8 cellular contexts compared by ENCODE assay signal in genomic region chr6:158870418-158870957, GRCh38. TPM values are rescaled to one million over a fixed set of nuclear protein-coding genes. Genes with fewer than 3 reads are reported as not detected.
DNase-seq lines count a peak whose midpoint lies in the region; FAIRE-seq and TF ChIP-seq lines count a peak whose summit lies in the region.

No MANE protein-coding gene starts in this region.

- H3K27me3 ChIP-seq in GM23248 (replicated peaks; ENCODE audit: insufficient read depth) (no peaks in the 10 kb centered on the region), WERI-Rb-1 (ENCODE audit: insufficient read depth, low read depth, severe bottlenecking) (no peaks in the 10 kb centered on the region)

- H3K4me1 Mint-ChIP-seq in CD14-positive monocyte, result peaks cover 29% of the 10 kb centered on the region
- peaks cover 38 to 40% of the 10 kb centered on the region in 2 donors for H3K4me1 Mint-ChIP-seq in immature natural killer cell
- H3K4me1 Mint-ChIP-seq in type B pancreatic cell (ENCODE audit: unreplicated experiment), result peaks cover 21% of the 10 kb centered on the region

- in situ Hi-C loops in GM23248 (cut with MboI), result no loop called here

- H3K4me3 Mint-ChIP-seq in CD14-positive monocyte (peak overlapping the region; percentile 82 to 94), immature natural killer cell (peak overlapping the region; percentile 86 to 99 (median 92)), type B pancreatic cell (peak overlapping the region; percentile 93)

- no peaks in the 10 kb centered on the region for H3K36me3 ChIP-seq in GM23248 (ENCODE audit: low read depth)
- no peaks in the 10 kb centered on the region for H3K36me3 ChIP-seq in WERI-Rb-1

- intact Hi-C loops in CD14-positive monocyte (cut with micrococcal nuclease), result loop anchor here (2.0 to 10.0 kb wide), 3 partner anchors 52 to 124 kb away; partner anchors contain the start of gene EZR (in 2 of the 2)

- H3K27ac Mint-ChIP-seq in CD14-positive monocyte (peak overlapping the region; percentile 98 to 100 (median 98)), immature natural killer cell (peak overlapping the region; percentile 96 to 99 (median 99)), type B pancreatic cell (peak overlapping the region; percentile 100)

- H3K79me2 ChIP-seq in GM23248 (ENCODE audit: insufficient read depth), result no peaks in the 10 kb centered on the region

- H3K9me3 ChIP-seq in GM23248 (ENCODE audit: low read depth) (no peaks in the 10 kb centered on the region), WERI-Rb-1 (ENCODE audit: severe bottlenecking) (peaks cover 9% of the 10 kb centered on the region)

- TF ChIP-seq CTCF in CD14-positive monocyte (IDR thresholded peaks at IDR 0.05) (no peak), WERI-Rb-1 (IDR thresholded peaks at IDR 0.05; ENCODE audit: low read depth, low read length) (no peak), type B pancreatic cell (conservative IDR thresholded peaks at IDR 0.05) (no peak)

- peaks cover 0 to 4% of the 10 kb centered on the region in 2 donors for H3K36me3 Mint-ChIP-seq in CD14-positive monocyte
- no peaks in the 10 kb centered on the region for H3K36me3 Mint-ChIP-seq in immature natural killer cell
- H3K36me3 Mint-ChIP-seq in type B pancreatic cell, result no peaks in the 10 kb centered on the region

- DNase-seq in CD14-positive monocyte (ENCODE audit: low spot score) (no peak), GM23248 (no peak), WERI-Rb-1 (no peak), immature natural killer cell (no peak), type B pancreatic cell (ENCODE audit: extremely low spot score, unreplicated experiment) (no peak), frontal cortex (ENCODE audit: low spot score in 2 of 2) (no peak), NCI-H446 treated with DMSO at 0.1 percent for 48 hours (lab: John Stamatoyannopoulos, UW) (no peak), NOMO-1 treated with dmso at 0.1 percent for 144 hours (lab: John Stamatoyannopoulos, UW; ENCODE audit: unreplicated experiment) (no peak)

- H3F3A ChIP-seq in GM23248 (ENCODE audit: insufficient read depth), result 0 out of 2 replicates have a peak, but pooled peaks cover 5% of the 10 kb centered on the region

- H3K4me2 ChIP-seq in GM23248 (ENCODE audit: unreplicated experiment), result peak overlapping the region; percentile 55

- peak overlapping the region; percentile 23 for H3K27ac ChIP-seq in GM23248
- peak overlapping the region; percentile 98 for H3K27ac ChIP-seq in WERI-Rb-1

- H3K27me3 Mint-ChIP-seq in CD14-positive monocyte (ENCODE audit: low read depth in 3 of 3), result peaks cover 10 to 15% (median 15%) of the 10 kb centered on the region in 3 donors
- peaks cover 19 to 22% (median 21%) of the 10 kb centered on the region in 3 donors for H3K27me3 Mint-ChIP-seq in immature natural killer cell (ENCODE audit: low read depth in 3 of 3)
- peaks cover 4% of the 10 kb centered on the region for H3K27me3 Mint-ChIP-seq in type B pancreatic cell

- no peaks in the 10 kb centered on the region for H4K20me1 ChIP-seq in GM23248 (ENCODE audit: insufficient read depth)

- no peaks in the 10 kb centered on the region for H3K9me2 ChIP-seq in GM23248 (ENCODE audit: insufficient read depth)

- peak overlapping the region; percentile 59 for H3K4me3 ChIP-seq in GM23248
- peak overlapping the region; percentile 56 for H3K4me3 ChIP-seq in WERI-Rb-1 (ENCODE audit: low read depth, low read length)

- peak overlapping the region; percentile 76 for H2AFZ ChIP-seq in GM23248

- 90 to 99% methylated on average over 8 to 11 of the region's 11 CpGs for WGBS in GM23248 (ENCODE audit: low coverage in 1 of 2, low lambda C conversion rate in 2 of 2, missing lambda C conversion rate in 2 of 2), 2 experiments

- H3K4me1 ChIP-seq in GM23248 (ENCODE audit: insufficient read depth), result no peaks in the 10 kb centered on the region

- H3K9ac ChIP-seq in GM23248, result peak overlapping the region; percentile 65

- FAIRE-seq in frontal cortex (lab: Jason Lieb, UNC), result no peak

- H3K9me3 Mint-ChIP-seq in CD14-positive monocyte (peaks cover 2 to 7% (median 5%) of the 10 kb centered on the region in 7 donors), immature natural killer cell (peaks cover 0 to 2% (median 0%) of the 10 kb centered on the region in 6 donors), type B pancreatic cell (peaks cover 12% of the 10 kb centered on the region)

RNA-seq across cellular contexts. Expression of gene EZR, which starts 51.3 kb away (rescaled TPM):
- polyA plus RNA-seq in CD14-positive monocyte, result 10 to 100 TPM; 86.3 to 95.8 TPM
- 52.4 and 59.4 TPM in 2 replicates for total RNA-seq in GM23248 (2014; rRNA removed; shearing (Covaris generic))
- polyA plus RNA-seq in GM23248 (2016; fragmentation: Nextera tagmentation; extraction: Ambion mirVana), result 65.2 and 66.8 TPM in 2 replicates
- 100 to 1,000 TPM; 129 to 153 (median 139) TPM for polyA plus RNA-seq in immature natural killer cell
- total RNA-seq in type B pancreatic cell (ENCODE audit: low replicate concordance), result 166 and 349 TPM in 2 replicates
- total RNA-seq in frontal cortex, result 114 TPM
